ENCODE assay signal across 13 cellular contexts in genomic region chr9:85420750-85421149, GRCh38.
DNase-seq lines count a peak whose midpoint lies in the region; ATAC-seq, FAIRE-seq and TF ChIP-seq lines count a peak whose summit lies in the region.
"Had no signal": no experiment of that assay in that cellular context is flagged by ENCODE, and none has a peak within 500 bp of the region (broad histone marks: within the 10 kb centered on the region; RNA-seq: fewer than 3 reads in every experiment).

No MANE protein-coding gene starts in this region.

- no peak overlapping the region for H2BK15ac ChIP-seq in mesendoderm (replicated peaks; ENCODE audit: low read depth)

- H2BK5ac ChIP-seq in mesendoderm (ENCODE audit: low read length): no peak overlapping the region

- H3K36me3 ChIP-seq in H7 (replicated peaks; ENCODE audit: control insufficient read depth, insufficient read depth, low read length) (no peaks in the 10 kb centered on the region), GM12878 (ENCODE audit: control insufficient read depth in 2 of 2, insufficient read depth in 2 of 2, low read length in 1 of 2) (no peaks in the 10 kb centered on the region), mesendoderm (ENCODE audit: control insufficient read depth, insufficient read depth, low read length) (no peaks in the 10 kb centered on the region), A673 (ENCODE audit: insufficient read depth, low read length, poor library complexity, severe bottlenecking) (no peaks in the 10 kb centered on the region), prostate gland (no peaks in the 10 kb centered on the region)
- H3K36me3 ChIP-seq: upper lobe of left lung had no signal

- in situ Hi-C loops in GM12878 (cut with MboI): loop anchor here (10.0 kb wide), 1 partner anchor 1016 kb away; no protein-coding TSS in a partner anchor

- RAD21 ChIA-PET in GM12878 (lab: Charles Lee; ENCODE audit: unreplicated experiment): no interaction called here

- TF ChIP-seq CTCF in GM12878 (IDR thresholded peaks at IDR 0.05 in 2 of 3, conservative IDR thresholded peaks at IDR 0.05 in 1 of 3; ENCODE audit: control insufficient read depth in 2 of 3, extremely low read depth in 1 of 3, insufficient read depth in 1 of 3, low read depth in 3 of 3, low read length in 3 of 3): no peak
- no peak for TF ChIP-seq CTCF in A673 (conservative IDR thresholded peaks at IDR 0.05; ENCODE audit: low read depth, low read length)
- no peak for TF ChIP-seq CTCF in prostate gland (IDR thresholded peaks at IDR 0.05)

- POLR2A ChIA-PET in GM12878 (lab: Charles Lee): no interaction called here
- POLR2A ChIA-PET in A673 (lab: Charles Lee; ENCODE audit: low non-redundant PET): no interaction called here

- no peaks in the 10 kb centered on the region for H3K79me1 ChIP-seq in mesendoderm (ENCODE audit: low read length)

- H4K8ac ChIP-seq in mesendoderm (ENCODE audit: low read depth, low read length): no peak overlapping the region

- H3K18ac ChIP-seq in mesendoderm (ENCODE audit: low read length): no peak overlapping the region

- no peak overlapping the region for H3K4ac ChIP-seq in mesendoderm (ENCODE audit: low read depth, low read length)

- H3K9ac ChIP-seq in GM12878 (ENCODE audit: control insufficient read depth, insufficient read depth, low read length): no peak overlapping the region
- no peak overlapping the region for H3K9ac ChIP-seq in mesendoderm (ENCODE audit: low read length)

- peak; percentile 49 for DNase-seq in Daoy (ENCODE audit: low read depth)
- DNase-seq in H7: peak; percentile 60
- no peak for DNase-seq in GM12878 (ENCODE audit: low read depth, low spot score)
- DNase-seq in mesendoderm: peak; percentile 95
- DNase-seq in A673 (ENCODE audit: low spot score): no peak
- no peak for DNase-seq in posterior cingulate gyrus
- DNase-seq in prostate gland (ENCODE audit: low spot score): no peak
- DNase-seq: activated CD4-positive, CD25-positive, alpha-beta regulatory T cell treated with anti-CD3 and anti-CD28 coated beads, Interleukin-2, amount 50 U/mL, for 72 hours; activated naive CD4-positive, alpha-beta T cell treated with anti-CD3 and anti-CD28 coated beads, Interleukin-2, amount 10 ng/mL, durations not matched to agents 7 days and 5 days; cortex of kidney; NCI-H524 treated with DMSO at 0.1 percent for 48 hours; upper lobe of left lung had no signal

- H4K20me1 ChIP-seq in GM12878 (ENCODE audit: control insufficient read depth, insufficient read depth): no peaks in the 10 kb centered on the region

- BruUV-seq in GM12878 (replicated peaks; lab: Mats Ljungman, UMichigan) (no TSS peak), A673 (replicated peaks; lab: Mats Ljungman, UMichigan) (no TSS peak)

- H3K23ac ChIP-seq in mesendoderm (ENCODE audit: low read length): no peak overlapping the region

- FAIRE-seq in GM12878 (lab: Jason Lieb, UNC): no peak

- no peak overlapping the region for H3K4me3 ChIP-seq in H7 (ENCODE audit: insufficient read depth, low read depth, low read length)
- no peak overlapping the region for H3K4me3 ChIP-seq in GM12878
- no peak overlapping the region for H3K4me3 ChIP-seq in mesendoderm (ENCODE audit: low read length)
- no peak overlapping the region for H3K4me3 ChIP-seq in A673 (ENCODE audit: low read depth, low read length, poor library complexity, severe bottlenecking)
- H3K4me3 ChIP-seq in prostate gland: no peak overlapping the region
- H3K4me3 ChIP-seq: upper lobe of left lung had no signal

- H4K5ac ChIP-seq in mesendoderm (ENCODE audit: low read length): no peak overlapping the region

- peak; percentile 48 for ATAC-seq in GM12878
- ATAC-seq in GM19035 (IDR thresholded peaks at IDR 0.05; ENCODE audit: unreplicated experiment): no peak

- CTCF ChIA-PET in GM12878 (lab: Yijun Ruan, JAX) (interaction anchor here (1.1 to 1.7 kb wide), 2 partner anchors 16 to 366 kb away, joined by 3 to 5 read pairs; no protein-coding TSS in a partner anchor), A673 (lab: Charles Lee) (no interaction called here)

- WGBS in GM12878 (ENCODE audit: insufficient coverage, insufficient replicate concordance, low lambda C conversion rate, missing lambda C conversion rate): 27% methylated on average over 4 of the region's 4 CpGs
- WGBS in mesendoderm (ENCODE audit: extremely low coverage, insufficient coverage, low lambda C conversion rate): no CpG with 5 or more reads among the region's 4 CpGs
- 69% methylated on average over 4 of the region's 4 CpGs for WGBS in prostate gland

- TF ChIP-seq RAD21 in GM12878 (IDR thresholded peaks at IDR 0.05; ENCODE audit: insufficient read depth, low read depth, low read length): no peak

- TF ChIP-seq POLR2A in GM12878 (IDR thresholded peaks at IDR 0.05; ENCODE audit: low read depth, low read length) (no peak), prostate gland (IDR thresholded peaks at IDR 0.05) (no peak)

- H3K79me2 ChIP-seq in GM12878 (ENCODE audit: control insufficient read depth, insufficient read depth, low read length): no peaks in the 10 kb centered on the region
- no peaks in the 10 kb centered on the region for H3K79me2 ChIP-seq in mesendoderm (ENCODE audit: control insufficient read depth, insufficient read depth, low read length)

- H2AFZ ChIP-seq in GM12878 (ENCODE audit: control insufficient read depth, low read depth, low read length): peak overlapping the region; percentile 59

- no peak overlapping the region for H3K56ac ChIP-seq in mesendoderm (ENCODE audit: low read length)

- TF ChIP-seq EP300 in GM12878 (IDR thresholded peaks at IDR 0.05; ENCODE audit: borderline replicate concordance in 1 of 2, control insufficient read depth in 1 of 2, low read depth in 2 of 2, low read length in 2 of 2): no peak

- SMC1A ChIA-PET in GM12878 (lab: Charles Lee; ENCODE audit: uncharacterized antibody, unreplicated experiment): interaction anchor here (1.2 kb wide), 1 partner anchor 12 kb away, joined by 3 read pairs; no protein-coding TSS in a partner anchor

- H3K27me3 ChIP-seq in H7 (ENCODE audit: control insufficient read depth, insufficient read depth, low read length) (no peaks in the 10 kb centered on the region), GM12878 (replicated peaks in 1 of 2; ENCODE audit: control insufficient read depth in 2 of 2, insufficient read depth in 2 of 2, low read length in 1 of 2) (no peaks in the 10 kb centered on the region), mesendoderm (ENCODE audit: insufficient read depth, low read length, poor library complexity) (no peaks in the 10 kb centered on the region), A673 (replicated peaks; ENCODE audit: insufficient read depth, low read depth, low read length, poor library complexity) (no peaks in the 10 kb centered on the region), prostate gland (replicated peaks; ENCODE audit: insufficient read depth) (no peaks in the 10 kb centered on the region)
- H3K27me3 ChIP-seq: upper lobe of left lung had no signal

- H3K9me3 ChIP-seq in GM12878 (replicated peaks; ENCODE audit: control insufficient read depth, insufficient read depth, low read length) (no peaks in the 10 kb centered on the region), A673 (ENCODE audit: low read depth, low read length, poor library complexity, severe bottlenecking) (no peaks in the 10 kb centered on the region), prostate gland (no peaks in the 10 kb centered on the region)
- H3K9me3 ChIP-seq: upper lobe of left lung had no signal

- no peak overlapping the region for H2AK5ac ChIP-seq in mesendoderm (ENCODE audit: low read length)

- H3K4me2 ChIP-seq in GM12878 (ENCODE audit: control insufficient read depth, insufficient read depth) (no peak overlapping the region), mesendoderm (ENCODE audit: low read length) (no peak overlapping the region)

- H2BK120ac ChIP-seq in mesendoderm (ENCODE audit: low read depth, low read length): no peak overlapping the region

- no peak overlapping the region for H3K27ac ChIP-seq in GM12878 (ENCODE audit: control insufficient read depth, insufficient read depth)
- no peak overlapping the region for H3K27ac ChIP-seq in mesendoderm (ENCODE audit: low read depth, low read length)
- no peak overlapping the region for H3K27ac ChIP-seq in A673 (ENCODE audit: low read depth, low read length, poor library complexity, severe bottlenecking)
- H3K27ac ChIP-seq in prostate gland: no peak overlapping the region
- H3K27ac ChIP-seq: upper lobe of left lung had no signal

- no peaks in the 10 kb centered on the region for H3K4me1 ChIP-seq in GM12878 (ENCODE audit: control insufficient read depth, insufficient read depth, low read length)
- H3K4me1 ChIP-seq in mesendoderm (ENCODE audit: control insufficient read depth, low read depth, low read length): no peaks in the 10 kb centered on the region
- H3K4me1 ChIP-seq in A673 (ENCODE audit: insufficient read depth, low read length, poor library complexity, severe bottlenecking): no peaks in the 10 kb centered on the region
- H3K4me1 ChIP-seq in prostate gland (replicated peaks): no peaks in the 10 kb centered on the region

- intact Hi-C loops in GM12878 (cut with micrococcal nuclease; ENCODE audit: unreplicated experiment) (no loop called here), A673 (cut with micrococcal nuclease; ENCODE audit: unreplicated experiment) (loop anchor here (5.0 to 10.0 kb wide), 3 partner anchors 194 to 1023 kb away; no protein-coding TSS in a partner anchor), posterior cingulate gyrus (cut with DNase I) (no loop called here), prostate gland (cut with DNase I) (no loop called here)

TF ChIP-seq in GM12878, 131 proteins besides CTCF, POLR2A, EP300 and RAD21 (continues in another document):
- peak; percentile 51; the same call in 1 of the 2 replicates for TF ChIP-seq YY1 (IDR thresholded peaks at IDR 0.05; ENCODE audit: low read depth, low read length)

Comparison
In these comparisons a context has a peak if more than half of its experiments do, and no peak if none do; other contexts are left out.
1. DNase-seq: peak in Daoy (single experiment), H7 (single experiment) and mesendoderm (single experiment); none in GM12878 (single experiment), A673 (single experiment), posterior cingulate gyrus (0 of 10) and prostate gland (single experiment).